22 cellular contexts compared by ENCODE assay signal in the genomic region with DNA sequence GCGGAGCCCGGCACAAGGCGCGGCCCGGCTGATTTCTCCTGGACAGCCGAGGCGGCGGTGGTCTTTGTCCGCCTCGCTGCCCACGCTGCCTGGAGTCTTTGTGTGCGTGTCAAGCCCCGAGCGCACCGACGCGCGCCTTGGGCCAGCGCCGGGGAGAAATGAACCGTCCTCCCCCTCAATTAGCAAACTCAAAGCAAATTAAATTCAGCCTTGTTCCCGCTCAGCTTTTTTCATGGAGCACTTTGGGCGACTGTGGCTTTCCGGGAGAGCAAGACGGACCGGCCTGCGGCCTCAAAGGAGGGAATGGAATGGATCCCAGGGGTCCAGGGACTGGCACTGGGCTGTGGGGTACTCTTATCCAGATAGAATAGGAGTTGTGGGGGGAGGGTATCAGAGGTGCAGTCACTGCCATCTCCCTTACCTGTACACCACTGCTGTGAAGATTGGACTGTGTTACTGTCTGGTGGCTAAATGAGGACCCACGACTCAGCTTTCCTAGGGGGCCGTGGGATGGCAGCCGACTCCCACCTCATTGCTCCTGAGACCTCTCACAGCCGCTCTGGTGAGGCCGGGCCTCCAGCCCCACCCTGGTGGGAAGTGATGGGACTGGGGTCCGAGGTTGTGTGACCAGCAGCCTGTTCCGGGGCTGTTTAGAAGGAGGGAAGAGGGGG. TPM values are rescaled to one million over a fixed set of nuclear protein-coding genes. Genes with fewer than 3 reads are reported as not detected.
DNase-seq lines count a peak whose midpoint lies in the region; TF ChIP-seq lines count a peak whose summit lies in the region.
"Had no signal": no experiment of that assay in that cellular context is flagged by ENCODE, and none has a peak within 500 bp of the region (broad histone marks: within the 10 kb centered on the region; RNA-seq: fewer than 3 reads in every experiment).

No MANE protein-coding gene starts in this region.

- no peak overlapping the region for H3K14ac ChIP-seq in mesenchymal stem cell (ENCODE audit: low read length in 2 of 2)

- H2BK12ac ChIP-seq in mesenchymal stem cell (ENCODE audit: low read length in 2 of 2): no peak overlapping the region

- no peak overlapping the region for H2BK120ac ChIP-seq in mesenchymal stem cell (ENCODE audit: low read depth, low read length)

- H3K79me1 ChIP-seq in mesenchymal stem cell (replicated peaks; ENCODE audit: low read length, poor library complexity, severe bottlenecking): no peaks in the 10 kb centered on the region

- no peak overlapping the region for H3K23ac ChIP-seq in mesenchymal stem cell (ENCODE audit: low read length in 2 of 2)

- H2BK5ac ChIP-seq in mesenchymal stem cell (ENCODE audit: low read depth, low read length, poor library complexity, severe bottlenecking): no peak overlapping the region

- DNase-seq in GM23248 (peak; percentile 76), dorsolateral prefrontal cortex (no peak), mesenchymal stem cell (no peak), RKO (ENCODE audit: low spot score) (no peak), ureter (ENCODE audit: low spot score) (no peak), GM10266 (ENCODE audit: extremely low spot score) (no peak)
- DNase-seq in effector CD4-positive, alpha-beta T cell: no peak
- DNase-seq: ACHN; CD4-positive, alpha-beta memory T cell; DMS79 treated with DMSO at 0.1 percent for 48 hours; foreskin melanocyte; KBM-7; MV-4-11; naive thymus-derived CD4-positive, alpha-beta T cell; NCI-H2081; NCI-H510A; SHP77 treated with DMSO at 0.1 percent for 48 hours; stimulated activated naive CD4-positive, alpha-beta T cell; T-helper 2 cell had no signal

- in situ Hi-C loops in GM23248 (cut with MboI): loop anchor here (10.0 kb wide), 2 partner anchors 498 to 698 kb away; a partner anchor contains a TSS

- H3F3A ChIP-seq in GM23248 (ENCODE audit: insufficient read depth): peaks cover 13% of the 10 kb centered on the region

- H2AFZ ChIP-seq in GM23248 (peak overlapping the region; percentile 43), mesenchymal stem cell (ENCODE audit: low read depth, low read length) (no peak overlapping the region)

- H3K4me1 ChIP-seq in GM23248 (ENCODE audit: insufficient read depth): peaks cover 24% of the 10 kb centered on the region
- peaks cover 34% of the 10 kb centered on the region for H3K4me1 ChIP-seq in mesenchymal stem cell (ENCODE audit: control insufficient read depth, insufficient read depth, low read depth, low read length)
- peaks cover 0 to 50% (median 40%) of the 10 kb centered on the region in 5 donors for H3K4me1 ChIP-seq in subcutaneous abdominal adipose tissue (ENCODE audit: control insufficient read depth in 5 of 5, insufficient read depth in 5 of 5, low read length in 5 of 5)

- no peak overlapping the region for H4K91ac ChIP-seq in mesenchymal stem cell (ENCODE audit: low read length)

- H4K8ac ChIP-seq in mesenchymal stem cell (ENCODE audit: low read length): no peak overlapping the region

- H3K9me3 ChIP-seq in GM23248 (ENCODE audit: low read depth): no peaks in the 10 kb centered on the region
- no peaks in the 10 kb centered on the region for H3K9me3 ChIP-seq in mesenchymal stem cell (ENCODE audit: control insufficient read depth, low read length)
- no peaks in the 10 kb centered on the region for H3K9me3 ChIP-seq in subcutaneous abdominal adipose tissue (ENCODE audit: control insufficient read depth in 5 of 5, low read length in 5 of 5)
- H3K9me3 ChIP-seq: upper lobe of left lung had no signal

- no peaks in the 10 kb centered on the region for H3K9me2 ChIP-seq in GM23248 (ENCODE audit: insufficient read depth)

- no peaks in the 10 kb centered on the region for H3K27me3 ChIP-seq in GM23248 (replicated peaks; ENCODE audit: insufficient read depth)
- peaks cover 0 to 100% (median 90%) of the 10 kb centered on the region in 45 donors for H3K27me3 ChIP-seq in dorsolateral prefrontal cortex
- peaks cover 0 to 95% of the 10 kb centered on the region in 2 experiments for H3K27me3 ChIP-seq in mesenchymal stem cell (ENCODE audit: control insufficient read depth in 1 of 2, insufficient read depth in 1 of 2, low read length in 2 of 2)
- peaks cover 0 to 58% (median 34%) of the 10 kb centered on the region in 5 donors for H3K27me3 ChIP-seq in subcutaneous abdominal adipose tissue (ENCODE audit: control insufficient read depth in 5 of 5, insufficient read depth in 4 of 5, low read length in 5 of 5)

- H3K4ac ChIP-seq in mesenchymal stem cell (ENCODE audit: low read depth in 1 of 2, low read length in 2 of 2): no peak overlapping the region

- no peaks in the 10 kb centered on the region for H4K20me1 ChIP-seq in GM23248 (ENCODE audit: insufficient read depth)

- peak overlapping the region; percentile 7 for H2BK15ac ChIP-seq in mesenchymal stem cell (ENCODE audit: low read depth, poor library complexity, severe bottlenecking)

- H3K4me3 ChIP-seq in GM23248 (peak overlapping the region; percentile 95), dorsolateral prefrontal cortex (peak overlapping the region in 50 of 59 donors; percentile 1 to 72 (median 58)), mesenchymal stem cell (ENCODE audit: insufficient read depth in 1 of 2, low read depth in 1 of 2, low read length in 2 of 2) (peak overlapping the region in 1 of 2 experiments; percentile 95), subcutaneous abdominal adipose tissue (ENCODE audit: low read depth in 1 of 5, low read length in 5 of 5) (peak overlapping the region in 3 of 5 donors; percentile 31 to 75 (median 37))
- H3K4me3 ChIP-seq: upper lobe of left lung had no signal

- H3K18ac ChIP-seq in mesenchymal stem cell (ENCODE audit: low read depth in 1 of 2, low read length in 2 of 2): no peak overlapping the region

- H3K36me3 ChIP-seq in GM23248 (ENCODE audit: low read depth): peaks cover 8% of the 10 kb centered on the region; the same call in 1 of the 2 replicates
- H3K36me3 ChIP-seq in mesenchymal stem cell (ENCODE audit: control insufficient read depth in 1 of 2, insufficient read depth in 2 of 2, low read depth in 1 of 2, low read length in 2 of 2): peaks cover 0 to 35% of the 10 kb centered on the region in 2 experiments
- no peaks in the 10 kb centered on the region for H3K36me3 ChIP-seq in subcutaneous abdominal adipose tissue (ENCODE audit: control insufficient read depth in 5 of 5, insufficient read depth in 5 of 5, low read length in 5 of 5)
- H3K36me3 ChIP-seq: upper lobe of left lung had no signal

- TF ChIP-seq CTCF in dorsolateral prefrontal cortex (IDR thresholded peaks at IDR 0.05 in 54 of 56, conservative IDR thresholded peaks at IDR 0.05 in 2 of 56; ENCODE audit: low read depth in 1 of 56, partially characterized antibody in 56 of 56) (no peak), GM10266 (IDR thresholded peaks at IDR 0.05; ENCODE audit: control insufficient read depth, insufficient read depth, low read depth, missing control alignments) (no peak)

- H3K27ac ChIP-seq in GM23248: peak overlapping the region; percentile 99
- H3K27ac ChIP-seq in dorsolateral prefrontal cortex: peak overlapping the region in 51 of 59 donors; percentile 5 to 94 (median 81)
- no peak overlapping the region for H3K27ac ChIP-seq in mesenchymal stem cell (ENCODE audit: low read length, poor library complexity, severe bottlenecking)
- H3K27ac ChIP-seq in subcutaneous abdominal adipose tissue (ENCODE audit: low read depth, low read length): no peak overlapping the region
- H3K27ac ChIP-seq: upper lobe of left lung had no signal

- intact Hi-C loops in dorsolateral prefrontal cortex (cut with DNase I): no loop called here

- 1 to 2% methylated on average over 34 of the region's 34 CpGs for WGBS in GM23248 (ENCODE audit: low coverage in 1 of 2, low lambda C conversion rate in 2 of 2, missing lambda C conversion rate in 2 of 2), 2 experiments
- 5% methylated on average over 26 of the region's 34 CpGs for WGBS in mesenchymal stem cell

- H3K4me2 ChIP-seq in GM23248 (ENCODE audit: unreplicated experiment) (peak overlapping the region; percentile 92), mesenchymal stem cell (ENCODE audit: low read length, poor library complexity, severe bottlenecking) (no peak overlapping the region)

- H3K9ac ChIP-seq in GM23248 (peak overlapping the region; percentile 98), mesenchymal stem cell (ENCODE audit: low read length) (peak overlapping the region; percentile 100), subcutaneous abdominal adipose tissue (ENCODE audit: low read length in 5 of 5) (peak overlapping the region in 1 of 5 donors; percentile 20)

- peaks cover 84% of the 10 kb centered on the region for H3K79me2 ChIP-seq in GM23248 (ENCODE audit: insufficient read depth)

- no peak overlapping the region for H2AK5ac ChIP-seq in mesenchymal stem cell (ENCODE audit: low read length, severe bottlenecking)

RNA-seq across cellular contexts. Expression of a gene that starts 4.2 kb away (rescaled TPM):
- 13.4 and 16.3 TPM in 2 replicates for total RNA-seq in GM23248 (2014; rRNA removed; shearing (Covaris generic))
- polyA plus RNA-seq in GM23248 (2016; fragmentation: Nextera tagmentation; extraction: Ambion mirVana): 12.8 and 13.2 TPM in 2 replicates
- total RNA-seq in dorsolateral prefrontal cortex: 10 to 100 TPM in 118 of 120 experiments, 1 to 10 TPM in 2; 8.0 to 53.7 (median 21.6) TPM
- polyA plus RNA-seq in mesenchymal stem cell (2013, experiment 1 of 2): not detected
- not detected for polyA plus RNA-seq in mesenchymal stem cell (2013, experiment 2 of 2)
- 46.1 TPM for total RNA-seq in ureter
- total RNA-seq: CD4-positive, alpha-beta memory T cell; lung microvascular endothelial cell; naive thymus-derived CD4-positive, alpha-beta T cell had no signal
- polyA plus RNA-seq: CD4-positive, alpha-beta memory T cell; naive thymus-derived CD4-positive, alpha-beta T cell had no signal

Comparison
In these comparisons a context has a peak if more than half of its experiments do, and no peak if none do; other contexts are left out.
1. H3K27ac ChIP-seq: peak in GM23248 (single experiment) and dorsolateral prefrontal cortex (51 of 59); none in mesenchymal stem cell (single experiment) and subcutaneous abdominal adipose tissue (single experiment).